In the genomic region with DNA sequence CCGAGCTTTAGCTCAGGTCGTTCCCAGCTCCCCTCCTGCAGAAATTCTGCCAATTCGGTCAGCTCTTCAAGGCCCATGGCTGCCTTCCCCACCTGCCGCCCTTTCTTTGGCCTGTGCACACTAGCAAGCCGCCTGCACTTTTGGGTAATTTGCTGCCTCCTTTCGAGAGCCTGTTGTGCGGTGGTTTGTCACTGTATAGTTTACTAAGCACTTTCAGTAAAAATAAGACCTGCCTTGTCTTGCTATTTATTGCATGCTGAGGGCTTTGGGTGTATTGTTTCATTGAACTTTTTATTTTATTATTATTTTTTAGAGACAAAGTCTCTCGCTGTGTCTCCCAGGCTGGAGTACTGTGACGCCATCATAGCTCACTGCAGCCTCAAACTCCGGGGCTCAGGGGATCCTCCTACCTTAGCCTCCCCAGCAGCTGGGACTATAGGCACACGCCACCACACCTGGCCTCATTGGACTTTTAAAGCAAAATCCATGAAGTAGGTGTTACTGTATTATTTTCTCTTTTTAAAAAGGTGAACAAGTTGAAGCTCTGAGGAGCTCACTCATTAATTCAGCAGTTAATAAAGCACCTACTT, we compare ENCODE assay signal across 2 cellular contexts.
TF ChIP-seq lines count a peak whose summit lies in the region.

No MANE protein-coding gene starts in this region.

TF ChIP-seq in HepG2, 621 proteins besides CTCF, POLR2A, EP300 and RAD21 (continues in another document):
- TF ChIP-seq PPARG (CRISPR knock-in tag; conservative IDR thresholded peaks at IDR 0.05) (no peak), CC2D1A (CRISPR knock-in tag; IDR thresholded peaks at IDR 0.05) (no peak), RFXAP (CRISPR knock-in tag; IDR thresholded peaks at IDR 0.05; ENCODE audit: borderline replicate concordance) (0 out of 2 replicates have a peak, but pooled peaks have one; percentile 1), ZNF484 (CRISPR knock-in tag; IDR thresholded peaks at IDR 0.05; ENCODE audit: borderline replicate concordance, low read depth) (no peak), HOXA9 (CRISPR knock-in tag; IDR thresholded peaks at IDR 0.05; ENCODE audit: borderline replicate concordance) (no peak), ZNF557 (CRISPR knock-in tag; IDR thresholded peaks at IDR 0.05) (no peak), ZNF773 (CRISPR knock-in tag; IDR thresholded peaks at IDR 0.05; ENCODE audit: borderline replicate concordance) (no peak), ZSCAN29 (CRISPR knock-in tag; conservative IDR thresholded peaks at IDR 0.05) (no peak), ZNF75D (CRISPR knock-in tag; IDR thresholded peaks at IDR 0.05; ENCODE audit: borderline replicate concordance) (no peak), HNRNPK (IDR thresholded peaks at IDR 0.05; ENCODE audit: low read depth, low read length, poor library complexity, severe bottlenecking) (no peak), ZNF234 (CRISPR knock-in tag; conservative IDR thresholded peaks at IDR 0.05) (no peak), SIN3A (IDR thresholded peaks at IDR 0.05; ENCODE audit: borderline replicate concordance, low read depth, low read length) (0 out of 2 replicates have a peak, but pooled peaks have one; percentile 13), ZNF430 (CRISPR knock-in tag; IDR thresholded peaks at IDR 0.05) (0 out of 2 replicates have a peak, but pooled peaks have one; percentile 10), SP140L (CRISPR knock-in tag; IDR thresholded peaks at IDR 0.05; ENCODE audit: borderline replicate concordance) (no peak), ZNF83 (CRISPR knock-in tag; IDR thresholded peaks at IDR 0.05; ENCODE audit: borderline replicate concordance) (no peak), ZNF790 (CRISPR knock-in tag; IDR thresholded peaks at IDR 0.05; ENCODE audit: borderline replicate concordance) (no peak), RELA (CRISPR knock-in tag; IDR thresholded peaks at IDR 0.05) (no peak), TOPORS (CRISPR knock-in tag; IDR thresholded peaks at IDR 0.05) (no peak), MIER3 (CRISPR knock-in tag; IDR thresholded peaks at IDR 0.05; ENCODE audit: borderline replicate concordance) (no peak), PRMT3 (CRISPR knock-in tag; IDR thresholded peaks at IDR 0.05; ENCODE audit: borderline replicate concordance, low read depth) (no peak)
- TF ChIP-seq, protein P1, sequence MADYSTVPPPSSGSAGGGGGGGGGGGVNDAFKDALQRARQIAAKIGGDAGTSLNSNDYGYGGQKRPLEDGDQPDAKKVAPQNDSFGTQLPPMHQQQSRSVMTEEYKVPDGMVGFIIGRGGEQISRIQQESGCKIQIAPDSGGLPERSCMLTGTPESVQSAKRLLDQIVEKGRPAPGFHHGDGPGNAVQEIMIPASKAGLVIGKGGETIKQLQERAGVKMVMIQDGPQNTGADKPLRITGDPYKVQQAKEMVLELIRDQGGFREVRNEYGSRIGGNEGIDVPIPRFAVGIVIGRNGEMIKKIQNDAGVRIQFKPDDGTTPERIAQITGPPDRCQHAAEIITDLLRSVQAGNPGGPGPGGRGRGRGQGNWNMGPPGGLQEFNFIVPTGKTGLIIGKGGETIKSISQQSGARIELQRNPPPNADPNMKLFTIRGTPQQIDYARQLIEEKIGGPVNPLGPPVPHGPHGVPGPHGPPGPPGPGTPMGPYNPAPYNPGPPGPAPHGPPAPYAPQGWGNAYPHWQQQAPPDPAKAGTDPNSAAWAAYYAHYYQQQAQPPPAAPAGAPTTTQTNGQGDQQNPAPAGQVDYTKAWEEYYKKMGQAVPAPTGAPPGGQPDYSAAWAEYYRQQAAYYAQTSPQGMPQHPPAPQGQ (CRISPR knock-in tag; IDR thresholded peaks at IDR 0.05; ENCODE audit: borderline replicate concordance) = no peak
- TF ChIP-seq, protein P2, sequence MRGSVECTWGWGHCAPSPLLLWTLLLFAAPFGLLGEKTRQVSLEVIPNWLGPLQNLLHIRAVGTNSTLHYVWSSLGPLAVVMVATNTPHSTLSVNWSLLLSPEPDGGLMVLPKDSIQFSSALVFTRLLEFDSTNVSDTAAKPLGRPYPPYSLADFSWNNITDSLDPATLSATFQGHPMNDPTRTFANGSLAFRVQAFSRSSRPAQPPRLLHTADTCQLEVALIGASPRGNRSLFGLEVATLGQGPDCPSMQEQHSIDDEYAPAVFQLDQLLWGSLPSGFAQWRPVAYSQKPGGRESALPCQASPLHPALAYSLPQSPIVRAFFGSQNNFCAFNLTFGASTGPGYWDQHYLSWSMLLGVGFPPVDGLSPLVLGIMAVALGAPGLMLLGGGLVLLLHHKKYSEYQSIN (CRISPR knock-in tag; IDR thresholded peaks at IDR 0.05; ENCODE audit: borderline replicate concordance) = no peak
- TF ChIP-seq, protein P3, sequence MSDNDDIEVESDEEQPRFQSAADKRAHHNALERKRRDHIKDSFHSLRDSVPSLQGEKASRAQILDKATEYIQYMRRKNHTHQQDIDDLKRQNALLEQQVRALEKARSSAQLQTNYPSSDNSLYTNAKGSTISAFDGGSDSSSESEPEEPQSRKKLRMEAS (IDR thresholded peaks at IDR 0.05) = peak; percentile 12; the same call in 1 of the 2 replicates
- TF ChIP-seq, protein P4, sequence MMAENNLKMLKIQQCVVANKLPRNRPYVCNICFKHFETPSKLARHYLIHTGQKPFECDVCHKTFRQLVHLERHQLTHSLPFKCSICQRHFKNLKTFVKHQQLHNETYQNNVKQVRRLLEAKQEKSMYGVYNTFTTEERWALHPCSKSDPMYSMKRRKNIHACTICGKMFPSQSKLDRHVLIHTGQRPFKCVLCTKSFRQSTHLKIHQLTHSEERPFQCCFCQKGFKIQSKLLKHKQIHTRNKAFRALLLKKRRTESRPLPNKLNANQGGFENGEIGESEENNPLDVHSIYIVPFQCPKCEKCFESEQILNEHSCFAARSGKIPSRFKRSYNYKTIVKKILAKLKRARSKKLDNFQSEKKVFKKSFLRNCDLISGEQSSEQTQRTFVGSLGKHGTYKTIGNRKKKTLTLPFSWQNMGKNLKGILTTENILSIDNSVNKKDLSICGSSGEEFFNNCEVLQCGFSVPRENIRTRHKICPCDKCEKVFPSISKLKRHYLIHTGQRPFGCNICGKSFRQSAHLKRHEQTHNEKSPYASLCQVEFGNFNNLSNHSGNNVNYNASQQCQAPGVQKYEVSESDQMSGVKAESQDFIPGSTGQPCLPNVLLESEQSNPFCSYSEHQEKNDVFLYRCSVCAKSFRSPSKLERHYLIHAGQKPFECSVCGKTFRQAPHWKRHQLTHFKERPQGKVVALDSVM (CRISPR knock-in tag; IDR thresholded peaks at IDR 0.05) = peak; percentile 76; the same call in 1 of the 2 replicates
- TF ChIP-seq, protein P5, sequence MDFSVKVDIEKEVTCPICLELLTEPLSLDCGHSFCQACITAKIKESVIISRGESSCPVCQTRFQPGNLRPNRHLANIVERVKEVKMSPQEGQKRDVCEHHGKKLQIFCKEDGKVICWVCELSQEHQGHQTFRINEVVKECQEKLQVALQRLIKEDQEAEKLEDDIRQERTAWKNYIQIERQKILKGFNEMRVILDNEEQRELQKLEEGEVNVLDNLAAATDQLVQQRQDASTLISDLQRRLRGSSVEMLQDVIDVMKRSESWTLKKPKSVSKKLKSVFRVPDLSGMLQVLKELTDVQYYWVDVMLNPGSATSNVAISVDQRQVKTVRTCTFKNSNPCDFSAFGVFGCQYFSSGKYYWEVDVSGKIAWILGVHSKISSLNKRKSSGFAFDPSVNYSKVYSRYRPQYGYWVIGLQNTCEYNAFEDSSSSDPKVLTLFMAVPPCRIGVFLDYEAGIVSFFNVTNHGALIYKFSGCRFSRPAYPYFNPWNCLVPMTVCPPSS (IDR thresholded peaks at IDR 0.05) = no peak
- TF ChIP-seq, protein P6, sequence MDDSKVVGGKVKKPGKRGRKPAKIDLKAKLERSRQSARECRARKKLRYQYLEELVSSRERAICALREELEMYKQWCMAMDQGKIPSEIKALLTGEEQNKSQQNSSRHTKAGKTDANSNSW (CRISPR knock-in tag; IDR thresholded peaks at IDR 0.05; ENCODE audit: borderline replicate concordance) = no peak

TF ChIP-seq in GM12878, 131 proteins besides CTCF, POLR2A, EP300 and RAD21:
- TF ChIP-seq POLR2AphosphoS5 (IDR thresholded peaks at IDR 0.05; ENCODE audit: low read length) = no peak
- no peak for TF ChIP-seq CHD1 (IDR thresholded peaks at IDR 0.05; ENCODE audit: low read depth, low read length)
- TF ChIP-seq, protein P7, sequence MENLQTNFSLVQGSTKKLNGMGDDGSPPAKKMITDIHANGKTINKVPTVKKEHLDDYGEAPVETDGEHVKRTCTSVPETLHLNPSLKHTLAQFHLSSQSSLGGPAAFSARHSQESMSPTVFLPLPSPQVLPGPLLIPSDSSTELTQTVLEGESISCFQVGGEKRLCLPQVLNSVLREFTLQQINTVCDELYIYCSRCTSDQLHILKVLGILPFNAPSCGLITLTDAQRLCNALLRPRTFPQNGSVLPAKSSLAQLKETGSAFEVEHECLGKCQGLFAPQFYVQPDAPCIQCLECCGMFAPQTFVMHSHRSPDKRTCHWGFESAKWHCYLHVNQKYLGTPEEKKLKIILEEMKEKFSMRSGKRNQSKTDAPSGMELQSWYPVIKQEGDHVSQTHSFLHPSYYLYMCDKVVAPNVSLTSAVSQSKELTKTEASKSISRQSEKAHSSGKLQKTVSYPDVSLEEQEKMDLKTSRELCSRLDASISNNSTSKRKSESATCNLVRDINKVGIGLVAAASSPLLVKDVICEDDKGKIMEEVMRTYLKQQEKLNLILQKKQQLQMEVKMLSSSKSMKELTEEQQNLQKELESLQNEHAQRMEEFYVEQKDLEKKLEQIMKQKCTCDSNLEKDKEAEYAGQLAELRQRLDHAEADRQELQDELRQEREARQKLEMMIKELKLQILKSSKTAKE (IDR thresholded peaks at IDR 0.05; ENCODE audit: low read depth, poor library complexity, severe bottlenecking) = no peak
- TF ChIP-seq, protein P8, sequence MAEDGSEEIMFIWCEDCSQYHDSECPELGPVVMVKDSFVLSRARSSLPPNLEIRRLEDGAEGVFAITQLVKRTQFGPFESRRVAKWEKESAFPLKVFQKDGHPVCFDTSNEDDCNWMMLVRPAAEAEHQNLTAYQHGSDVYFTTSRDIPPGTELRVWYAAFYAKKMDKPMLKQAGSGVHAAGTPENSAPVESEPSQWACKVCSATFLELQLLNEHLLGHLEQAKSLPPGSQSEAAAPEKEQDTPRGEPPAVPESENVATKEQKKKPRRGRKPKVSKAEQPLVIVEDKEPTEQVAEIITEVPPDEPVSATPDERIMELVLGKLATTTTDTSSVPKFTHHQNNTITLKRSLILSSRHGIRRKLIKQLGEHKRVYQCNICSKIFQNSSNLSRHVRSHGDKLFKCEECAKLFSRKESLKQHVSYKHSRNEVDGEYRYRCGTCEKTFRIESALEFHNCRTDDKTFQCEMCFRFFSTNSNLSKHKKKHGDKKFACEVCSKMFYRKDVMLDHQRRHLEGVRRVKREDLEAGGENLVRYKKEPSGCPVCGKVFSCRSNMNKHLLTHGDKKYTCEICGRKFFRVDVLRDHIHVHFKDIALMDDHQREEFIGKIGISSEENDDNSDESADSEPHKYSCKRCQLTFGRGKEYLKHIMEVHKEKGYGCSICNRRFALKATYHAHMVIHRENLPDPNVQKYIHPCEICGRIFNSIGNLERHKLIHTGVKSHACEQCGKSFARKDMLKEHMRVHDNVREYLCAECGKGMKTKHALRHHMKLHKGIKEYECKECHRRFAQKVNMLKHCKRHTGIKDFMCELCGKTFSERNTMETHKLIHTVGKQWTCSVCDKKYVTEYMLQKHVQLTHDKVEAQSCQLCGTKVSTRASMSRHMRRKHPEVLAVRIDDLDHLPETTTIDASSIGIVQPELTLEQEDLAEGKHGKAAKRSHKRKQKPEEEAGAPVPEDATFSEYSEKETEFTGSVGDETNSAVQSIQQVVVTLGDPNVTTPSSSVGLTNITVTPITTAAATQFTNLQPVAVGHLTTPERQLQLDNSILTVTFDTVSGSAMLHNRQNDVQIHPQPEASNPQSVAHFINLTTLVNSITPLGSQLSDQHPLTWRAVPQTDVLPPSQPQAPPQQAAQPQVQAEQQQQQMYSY (CRISPR knock-in tag; IDR thresholded peaks at IDR 0.05) = no peak
- TF ChIP-seq YY1 (IDR thresholded peaks at IDR 0.05; ENCODE audit: low read depth, low read length) = no peak
- no peak for TF ChIP-seq TCF7 (IDR thresholded peaks at IDR 0.05; ENCODE audit: borderline replicate concordance)
- no peak for TF ChIP-seq KAT2A (conservative IDR thresholded peaks at IDR 0.05; ENCODE audit: control insufficient read depth, low read depth, low read length)
- no peak for TF ChIP-seq ATF7 (IDR thresholded peaks at IDR 0.05; ENCODE audit: low read depth)
- TF ChIP-seq ZNF274 (IDR thresholded peaks at IDR 0.05; ENCODE audit: insufficient read depth, insufficient read length) = no peak
- TF ChIP-seq FOXK2 (IDR thresholded peaks at IDR 0.05) = no peak
- TF ChIP-seq ZNF207 (IDR thresholded peaks at IDR 0.05; ENCODE audit: borderline replicate concordance) = no peak
- TF ChIP-seq EGR1 (IDR thresholded peaks at IDR 0.05; ENCODE audit: borderline replicate concordance in 1 of 2, low read depth in 2 of 2, low read length in 2 of 2) = no peak
- TF ChIP-seq SPI1 (IDR thresholded peaks at IDR 0.05; ENCODE audit: borderline replicate concordance, insufficient read depth, low read depth, low read length) = no peak
- TF ChIP-seq, protein P9, sequence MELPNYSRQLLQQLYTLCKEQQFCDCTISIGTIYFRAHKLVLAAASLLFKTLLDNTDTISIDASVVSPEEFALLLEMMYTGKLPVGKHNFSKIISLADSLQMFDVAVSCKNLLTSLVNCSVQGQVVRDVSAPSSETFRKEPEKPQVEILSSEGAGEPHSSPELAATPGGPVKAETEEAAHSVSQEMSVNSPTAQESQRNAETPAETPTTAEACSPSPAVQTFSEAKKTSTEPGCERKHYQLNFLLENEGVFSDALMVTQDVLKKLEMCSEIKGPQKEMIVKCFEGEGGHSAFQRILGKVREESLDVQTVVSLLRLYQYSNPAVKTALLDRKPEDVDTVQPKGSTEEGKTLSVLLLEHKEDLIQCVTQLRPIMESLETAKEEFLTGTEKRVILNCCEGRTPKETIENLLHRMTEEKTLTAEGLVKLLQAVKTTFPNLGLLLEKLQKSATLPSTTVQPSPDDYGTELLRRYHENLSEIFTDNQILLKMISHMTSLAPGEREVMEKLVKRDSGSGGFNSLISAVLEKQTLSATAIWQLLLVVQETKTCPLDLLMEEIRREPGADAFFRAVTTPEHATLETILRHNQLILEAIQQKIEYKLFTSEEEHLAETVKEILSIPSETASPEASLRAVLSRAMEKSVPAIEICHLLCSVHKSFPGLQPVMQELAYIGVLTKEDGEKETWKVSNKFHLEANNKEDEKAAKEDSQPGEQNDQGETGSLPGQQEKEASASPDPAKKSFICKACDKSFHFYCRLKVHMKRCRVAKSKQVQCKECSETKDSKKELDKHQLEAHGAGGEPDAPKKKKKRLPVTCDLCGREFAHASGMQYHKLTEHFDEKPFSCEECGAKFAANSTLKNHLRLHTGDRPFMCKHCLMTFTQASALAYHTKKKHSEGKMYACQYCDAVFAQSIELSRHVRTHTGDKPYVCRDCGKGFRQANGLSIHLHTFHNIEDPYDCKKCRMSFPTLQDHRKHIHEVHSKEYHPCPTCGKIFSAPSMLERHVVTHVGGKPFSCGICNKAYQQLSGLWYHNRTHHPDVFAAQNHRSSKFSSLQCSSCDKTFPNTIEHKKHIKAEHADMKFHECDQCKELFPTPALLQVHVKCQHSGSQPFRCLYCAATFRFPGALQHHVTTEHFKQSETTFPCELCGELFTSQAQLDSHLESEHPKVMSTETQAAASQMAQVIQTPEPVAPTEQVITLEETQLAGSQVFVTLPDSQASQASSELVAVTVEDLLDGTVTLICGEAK (IDR thresholded peaks at IDR 0.05; ENCODE audit: borderline replicate concordance) = no peak
- TF ChIP-seq RUNX3 (IDR thresholded peaks at IDR 0.05; ENCODE audit: low read length) = no peak
